ENCODE assay signal across 8 cellular contexts in genomic region chr3:196432137-196432879, GRCh38. TPM values are rescaled to one million over a fixed set of nuclear protein-coding genes. Genes with fewer than 3 reads are reported as not detected.
A peak's percentile ranks its signal among the peaks of the same experiment; 100 is the strongest.
DNase-seq lines count a peak whose midpoint lies in the region; ATAC-seq and TF ChIP-seq lines count a peak whose summit lies in the region.

Gene UBXN7, minus strand, starts transcription at chr3:196432427. Its CDS starts 28 bp downstream, at chr3:196432399.

- whole genome bisulfite sequencing in H9 (ENCODE audit: extremely low coverage, insufficient read length, low lambda C conversion rate) = no CpG with 5 or more reads among the region's 67 CpGs

- peaks cover 27% of the 10 kb centered on the region for H3K79me2 ChIP-seq in H9 (ENCODE audit: insufficient read depth, low read length)
- H3K79me2 ChIP-seq in MM.1S (ENCODE audit: low read length) = peaks cover 50% of the 10 kb centered on the region

- H3F3A ChIP-seq in MM.1S (ENCODE audit: insufficient read depth, low read length) = peaks cover 19% of the 10 kb centered on the region

- H3K9me3 ChIP-seq in H9 (ENCODE audit: control insufficient read depth, low read depth, low read length) (no peaks in the 10 kb centered on the region), MM.1S (replicated peaks; ENCODE audit: insufficient read depth, low read length) (no peaks in the 10 kb centered on the region)

- no peaks in the 10 kb centered on the region for H3K36me3 ChIP-seq in MM.1S (replicated peaks; ENCODE audit: insufficient read depth, low read length)

- peak within 1 kb of the TSS; percentile 75 to 92 for H3K4me3 Mint-ChIP-seq in H9
- H3K4me3 Mint-ChIP-seq in nephron = peak within 1 kb of the TSS; percentile 80 to 90 (median 85)

- H3K9me3 Mint-ChIP-seq in H9 = no peaks in the 10 kb centered on the region; a peak in 1 of 5 replicates
- no peaks in the 10 kb centered on the region for H3K9me3 Mint-ChIP-seq in nephron

- DNase-seq in ELR (ENCODE audit: low read depth) = peak; percentile 94
- DNase-seq in H9 = peak; percentile 96
- peak; percentile 97 for DNase-seq in MM.1S
- DNase-seq in SHP77 treated with DMSO at 0.1 percent for 48 hours (lab: John Stamatoyannopoulos, UW) = peak; percentile 49
- peak; percentile 98 for DNase-seq in activated effector memory CD4-positive, alpha-beta T cell treated with anti-CD3 and anti-CD28 coated beads, Interleukin-2, amount 50 U/mL, for 16 hours
- peak; percentile 91 for DNase-seq in fibroblast of the aortic adventitia (ENCODE audit: low read depth)
- peak; percentile 98 for DNase-seq in stimulated activated naive CD8-positive, alpha-beta T cell treated with anti-CD3 and anti-CD28 coated beads, Interleukin-15, Interleukin-2, amounts not matched to agents 100 U/mL and 50 U/mL, for 24 hours

- peak within 1 kb of the TSS; percentile 69; the same call in 1 of the 2 replicates for H3K14ac ChIP-seq in H9 (ENCODE audit: insufficient read depth, low read length)

- H3K4me2 ChIP-seq in H9 (ENCODE audit: insufficient read depth, insufficient read length, low read length) = peak within 1 kb of the TSS; percentile 95
- peak within 1 kb of the TSS; percentile 94 for H3K4me2 ChIP-seq in MM.1S (ENCODE audit: low read depth, low read length)

- H3K4me1 Mint-ChIP-seq in H9 = peaks cover 10 to 17% of the 10 kb centered on the region in 2 experiments
- peaks cover 10% of the 10 kb centered on the region for H3K4me1 Mint-ChIP-seq in nephron

- H3K56ac ChIP-seq in H9 (ENCODE audit: insufficient read length, low read depth, low read length) = no peak within 1 kb of the TSS

- no peak within 1 kb of the TSS for H3K4ac ChIP-seq in H9 (ENCODE audit: low read depth, low read length)

- no peak within 1 kb of the TSS for H2AK5ac ChIP-seq in H9 (ENCODE audit: insufficient read length, low read length)

- H3K27ac Mint-ChIP-seq in H9 = peak within 1 kb of the TSS; percentile 82 to 99 (median 96)
- peak within 1 kb of the TSS; percentile 82 to 94 (median 88) for H3K27ac Mint-ChIP-seq in nephron

- no peaks in the 10 kb centered on the region for H4K20me1 ChIP-seq in H9 (ENCODE audit: control insufficient read depth, insufficient read depth, insufficient read length)
- no peaks in the 10 kb centered on the region; the same call in 1 of the 2 replicates for H4K20me1 ChIP-seq in MM.1S (ENCODE audit: insufficient read depth, low read length)

- H4K8ac ChIP-seq in H9 (replicated peaks; ENCODE audit: insufficient read length, low read depth, low read length) = no peak within 1 kb of the TSS

- H3K4me3 ChIP-seq in MM.1S (ENCODE audit: low read length) = peak within 1 kb of the TSS; percentile 82
- H3K4me3 ChIP-seq in fibroblast of the aortic adventitia (ENCODE audit: low read depth, low read length) = peak within 1 kb of the TSS; percentile 77

- no peaks in the 10 kb centered on the region for H3K4me1 ChIP-seq in H9 (ENCODE audit: insufficient read depth, low read length)
- H3K4me1 ChIP-seq in MM.1S (ENCODE audit: low read length) = 0 out of 2 replicates have a peak, but pooled peaks cover 9% of the 10 kb centered on the region

- H3K9me2 ChIP-seq in MM.1S (replicated peaks; ENCODE audit: insufficient read depth, low read length) = no peaks in the 10 kb centered on the region

- H3K27me3 Mint-ChIP-seq in H9 (ENCODE audit: low read depth) = no peaks in the 10 kb centered on the region; the same call in 1 of the 2 replicates
- H3K27me3 Mint-ChIP-seq in nephron (ENCODE audit: low read depth) = no peaks in the 10 kb centered on the region

- H4K91ac ChIP-seq in H9 (ENCODE audit: insufficient read length, low read depth, low read length) = no peak within 1 kb of the TSS

- no peak within 1 kb of the TSS for H2BK5ac ChIP-seq in H9 (ENCODE audit: insufficient read length, low read length)

- H3K27ac ChIP-seq in H9 (ENCODE audit: insufficient read length, low read depth, low read length) (peak within 1 kb of the TSS; percentile 70), MM.1S (ENCODE audit: low read length) (peak within 1 kb of the TSS; percentile 41; the same call in 1 of the 2 replicates)

- TF ChIP-seq CTCF in H9 (conservative IDR thresholded peaks at IDR 0.05) (no peak), MM.1S (IDR thresholded peaks at IDR 0.05; ENCODE audit: low read length) (no peak), fibroblast of the aortic adventitia (IDR thresholded peaks at IDR 0.05; ENCODE audit: insufficient read depth, low read length) (no peak), nephron (IDR thresholded peaks at IDR 0.05; ENCODE audit: unreplicated experiment in 3 of 3) (no peak)

- H2BK12ac ChIP-seq in H9 (ENCODE audit: insufficient read length, low read depth, low read length) = no peak within 1 kb of the TSS

- H2BK20ac ChIP-seq in H9 (ENCODE audit: low read depth, low read length, poor library complexity, severe bottlenecking) = no peak within 1 kb of the TSS

- no peak within 1 kb of the TSS for H4K5ac ChIP-seq in H9 (ENCODE audit: insufficient read length, low read depth, low read length)

- peak; percentile 88 for ATAC-seq in stimulated activated naive CD8-positive, alpha-beta T cell treated with anti-CD3 and anti-CD28 coated beads, Interleukin-15, Interleukin-2, amounts not matched to agents 100 U/mL and 50 U/mL, for 24 hours

- H3K23me2 ChIP-seq in H9 (ENCODE audit: insufficient read length, low read depth, low read length, poor library complexity, severe bottlenecking) = peaks cover 13% of the 10 kb centered on the region

- H3K18ac ChIP-seq in H9 (ENCODE audit: insufficient read length, low read depth, low read length) = peak within 1 kb of the TSS; percentile 64

- H3K36me3 Mint-ChIP-seq in H9 (ENCODE audit: insufficient read depth in 1 of 3, low read depth in 3 of 3) (peaks cover 4 to 14% (median 9%) of the 10 kb centered on the region in 3 experiments; a peak in 6 of 7 replicates), nephron (ENCODE audit: low read depth) (peaks cover 4% of the 10 kb centered on the region)

- H3K27me3 ChIP-seq in H9 (ENCODE audit: insufficient read depth, low read length) (no peaks in the 10 kb centered on the region), MM.1S (replicated peaks; ENCODE audit: insufficient read depth, low read length) (no peaks in the 10 kb centered on the region)

- H2AFZ ChIP-seq in H9 (ENCODE audit: low read length) = peak within 1 kb of the TSS; percentile 0
- peak within 1 kb of the TSS; percentile 95 for H2AFZ ChIP-seq in MM.1S (ENCODE audit: low read length)

- H3K79me1 ChIP-seq in H9 (ENCODE audit: insufficient read depth, low read depth, low read length, poor library complexity, severe bottlenecking) = no peaks in the 10 kb centered on the region

- H3K23ac ChIP-seq in H9 (ENCODE audit: insufficient read length, low read depth, low read length) = no peak within 1 kb of the TSS

- no peak within 1 kb of the TSS for H3T11ph ChIP-seq in H9 (ENCODE audit: low read length)

- peak within 1 kb of the TSS; percentile 83 for H3K9ac ChIP-seq in H9 (ENCODE audit: extremely low read depth, insufficient read length, low read length)
- peak within 1 kb of the TSS; percentile 66 for H3K9ac ChIP-seq in MM.1S (ENCODE audit: low read length)

- no peak within 1 kb of the TSS for H2BK120ac ChIP-seq in H9 (ENCODE audit: low read depth, low read length, poor library complexity, severe bottlenecking)

- no peak within 1 kb of the TSS for H2BK15ac ChIP-seq in H9 (ENCODE audit: low read depth, low read length)

RNA-seq across cellular contexts. Expression of gene UBXN7, which starts in this region (rescaled TPM):
- 108 and 110 TPM in 2 replicates for total RNA-seq in H9 (2021)
- 20.9 and 27.7 TPM in 2 replicates for total RNA-seq in fibroblast of the aortic adventitia (ENCODE audit: low replicate concordance)

Comparison
In these comparisons a context has a peak if more than half of its experiments do, and no peak if none do; other contexts are left out.
1. Peak in every context shown above with its lines: DNase-seq, ATAC-seq, H3K4me3 ChIP-seq and H3K27ac ChIP-seq.